ENCODE assay signal across 1 cellular context in genomic region chr4:107710493-107711459, GRCh38.
TF ChIP-seq lines count a peak whose summit lies in the region.

No MANE protein-coding gene starts in this region.

TF ChIP-seq in K562, 482 proteins besides CTCF, POLR2A, EP300 and RAD21 (continued from another document):
- TF ChIP-seq MAFK (IDR thresholded peaks at IDR 0.05; ENCODE audit: low read length) (peak; percentile 30; the same call in 1 of the 2 replicates), RERE (CRISPR knock-in tag; IDR thresholded peaks at IDR 0.05; ENCODE audit: borderline replicate concordance) (no peak), GTF2E2 (tag; IDR thresholded peaks at IDR 0.05) (no peak), ZNF316 (IDR thresholded peaks at IDR 0.05) (peak; percentile 35; the same call in 1 of the 2 replicates), ERF (CRISPR knock-in tag; IDR thresholded peaks at IDR 0.05) (no peak), MAFF (IDR thresholded peaks at IDR 0.05; ENCODE audit: low read length) (peak; percentile 49; the same call in 1 of the 2 replicates), MAFG (tag; conservative IDR thresholded peaks at IDR 0.05) (peak; percentile 44; the same call in 1 of the 2 replicates), SOX6 (IDR thresholded peaks at IDR 0.05) (peak; percentile 53; the same call in 1 of the 2 replicates), GTF2A2 (tag; IDR thresholded peaks at IDR 0.05) (no peak), CEBPZ (IDR thresholded peaks at IDR 0.05; ENCODE audit: borderline replicate concordance, low read depth, low read length) (no peak), NFIC (IDR thresholded peaks at IDR 0.05) (peak; percentile 14; the same call in 1 of the 2 replicates), C11orf30 (IDR thresholded peaks at IDR 0.05; ENCODE audit: low read depth) (peak; percentile 48; the same call in 1 of the 2 replicates), NFE2 (IDR thresholded peaks at IDR 0.05; ENCODE audit: low read depth) (peak; percentile 79), ZNF639 (CRISPR knock-in tag; conservative IDR thresholded peaks at IDR 0.05 in 1 of 2, IDR thresholded peaks at IDR 0.05 in 1 of 2) (0 out of 4 replicates have a peak, but pooled peaks of 1 of the 2 experiments have one; percentile 23)
